Comparison of ENCODE assay signal across 30 cellular contexts in genomic region chr5:116666901-116667300, GRCh38.
"Had no signal": no experiment of that assay in that cellular context is flagged by ENCODE, and none has a peak within 500 bp of the region (broad histone marks: within the 10 kb centered on the region; RNA-seq: fewer than 3 reads in every experiment).

No MANE protein-coding gene starts in this region.

- H3K4me1 ChIP-seq: left lung, right atrium auricular region, stomach, testis, thyroid gland, transverse colon, vagina had no signal

- DNase-seq: hypothalamus; immature natural killer cell; kidney; left colon; left lung; lower lobe of right lung; mammary epithelial cell; mesendoderm; naive B cell; natural killer cell; nephron progenitor cell; ovary; right lobe of liver; stimulated activated CD4-positive, alpha-beta T cell treated with anti-CD3 and anti-CD28 coated beads, Interleukin-12 subunit alpha, Interleukin-12 subunit beta, amount 100 ng/mL, for 4 hours; stimulated activated CD4-positive, alpha-beta T cell treated with anti-CD3 and anti-CD28 coated beads, Interleukin-15, amount 100 ng/mL, for 24 hours; stimulated activated CD4-positive, alpha-beta T cell treated with anti-CD3 and anti-CD28 coated beads, Interleukin-2, amount 100 ng/mL, for 24 hours; stimulated activated CD4-positive, alpha-beta T cell treated with anti-CD3 and anti-CD28 coated beads, Interleukin-4, amount 100 ng/mL, for 1 hour; stimulated activated naive B cell treated with anti-CD40 and anti-IgM and Interleukin-4, amounts not matched to agents 10 μg/mL and 1 μg/mL and 100 μg/mL, for 72 hours; stimulated activated naive CD8-positive, alpha-beta T cell treated with anti-CD3 and anti-CD28 coated beads, Interleukin-15, Interleukin-2, amounts not matched to agents 100 U/mL and 50 U/mL, for 24 hours; stomach; testis; thyroid gland; transverse colon; upper lobe of left lung had no signal

- H3K27ac ChIP-seq: left lung, lower lobe of right lung, ovary, right atrium auricular region, right lobe of liver, skin epidermis, stomach, testis, thyroid gland, transverse colon, upper lobe of left lung, vagina had no signal

- H3K4me3 ChIP-seq: left lung, lower lobe of right lung, ovary, right atrium auricular region, right lobe of liver, skin epidermis, stomach, testis, thyroid gland, transverse colon, upper lobe of left lung, vagina had no signal

- H3K36me3 ChIP-seq: left lung, lower lobe of right lung, ovary, right atrium auricular region, right lobe of liver, stomach, thyroid gland, transverse colon, upper lobe of left lung, vagina had no signal

- FAIRE-seq: islet of Langerhans, kidney had no signal

- H3K27me3 Mint-ChIP-seq: progenitor cell of endocrine pancreas had no signal

- H3K27me3 ChIP-seq: left lung, ovary, right atrium auricular region, right lobe of liver, stomach, testis, thyroid gland, transverse colon, upper lobe of left lung, vagina had no signal

- H3K4me1 Mint-ChIP-seq: immature natural killer cell, mesothelial cell of epicardium, naive B cell, natural killer cell had no signal

- H3K36me3 Mint-ChIP-seq: immature natural killer cell, natural killer cell had no signal

- ATAC-seq: left colon; left lung; lower lobe of right lung; natural killer cell; right lobe of liver; stimulated activated naive B cell treated with anti-CD40 and anti-IgM and Interleukin-4, amounts not matched to agents 10 μg/mL and 1 μg/mL and 100 μg/mL, for 72 hours; stimulated activated naive CD8-positive, alpha-beta T cell treated with anti-CD3 and anti-CD28 coated beads, Interleukin-15, Interleukin-2, amounts not matched to agents 100 U/mL and 50 U/mL, for 24 hours had no signal

- H3K4me3 Mint-ChIP-seq: immature natural killer cell; mesothelial cell of epicardium; naive B cell; natural killer cell; nephron progenitor cell; stimulated activated naive B cell treated with anti-CD40 and anti-IgM and Interleukin-4, amounts not matched to agents 10 μg/mL and 1 μg/mL and 100 μg/mL, for 72 hours had no signal

- H3K27ac Mint-ChIP-seq: immature natural killer cell; mesothelial cell of epicardium; naive B cell; natural killer cell; nephron progenitor cell; progenitor cell of endocrine pancreas; stimulated activated naive B cell treated with anti-CD40 and anti-IgM and Interleukin-4, amounts not matched to agents 10 μg/mL and 1 μg/mL and 100 μg/mL, for 72 hours had no signal

- H3K9me3 ChIP-seq: ovary, right lobe of liver, testis, thyroid gland, transverse colon, vagina had no signal
